Comparison of ENCODE assay signal across 8 cellular contexts in genomic region chr12:64781374-64782029, GRCh38. TPM values are rescaled to one million over a fixed set of nuclear protein-coding genes. Genes with fewer than 3 reads are reported as not detected.
DNase-seq lines count a peak whose midpoint lies in the region; ATAC-seq and TF ChIP-seq lines count a peak whose summit lies in the region.

No MANE protein-coding gene starts in this region.

- H3K9me2 ChIP-seq in HCT116 (ENCODE audit: insufficient read depth): no peaks in the 10 kb centered on the region

- H3K4me3 ChIP-seq in HCT116 (replicated peaks in 1 of 2; ENCODE audit: low read depth in 1 of 2, low read length in 2 of 2) (peak overlapping the region; percentile 57 to 78), heart right ventricle (peak overlapping the region; percentile 33 to 70 (median 64)), rectal smooth muscle tissue (ENCODE audit: low read length) (peak overlapping the region; percentile 61), MG63 (no peak overlapping the region)

- ATAC-seq in HCT116: peak; percentile 60
- ATAC-seq in heart right ventricle: peak in 6 of 8 donors; percentile 9 to 44 (median 18)
- no peak for ATAC-seq in HG03378 (IDR thresholded peaks at IDR 0.05; ENCODE audit: unreplicated experiment)

- H3K9me3 ChIP-seq in HCT116 (ENCODE audit: control insufficient read depth in 1 of 2, insufficient read depth in 1 of 2, low read depth in 1 of 2, low read length in 2 of 2): no peaks in the 10 kb centered on the region
- peaks cover 0 to 5% (median 0%) of the 10 kb centered on the region in 11 donors for H3K9me3 ChIP-seq in heart right ventricle
- peaks cover 2% of the 10 kb centered on the region; the same call in 1 of the 2 replicates for H3K9me3 ChIP-seq in MG63

- peaks cover 12 to 20% of the 10 kb centered on the region in 2 experiments for H3K4me1 ChIP-seq in HCT116 (ENCODE audit: control insufficient read depth in 1 of 2, insufficient read depth in 2 of 2, low read length in 2 of 2)
- peaks cover 0 to 28% (median 17%) of the 10 kb centered on the region in 9 donors for H3K4me1 ChIP-seq in heart right ventricle
- peaks cover 3% of the 10 kb centered on the region for H3K4me1 ChIP-seq in rectal smooth muscle tissue (ENCODE audit: control insufficient read depth, insufficient read depth, low read length)

- H3K9ac ChIP-seq in HCT116 (ENCODE audit: low read length) (peak overlapping the region; percentile 74), rectal smooth muscle tissue (ENCODE audit: low read length) (no peak overlapping the region)

- POLR2A ChIA-PET in HCT116 (lab: Charles Lee): no interaction called here

- H2AFZ ChIP-seq in HCT116 (ENCODE audit: low read depth, low read length, poor library complexity, severe bottlenecking): no peak overlapping the region

- no peaks in the 10 kb centered on the region for H4K20me1 ChIP-seq in HCT116 (ENCODE audit: insufficient read depth)

- peaks cover 52% of the 10 kb centered on the region for H3K79me2 ChIP-seq in HCT116 (ENCODE audit: insufficient read depth, low read length)

- CTCF ChIA-PET in HCT116 (lab: Charles Lee): interaction anchor here (1.5 to 4.3 kb wide), 3 partner anchors 14 to 232 kb away, joined by 3 to 23 read pairs (median 20); no protein-coding TSS in a partner anchor

- H3K27me3 ChIP-seq in HCT116 (ENCODE audit: insufficient read depth, low read length) (no peaks in the 10 kb centered on the region), heart right ventricle (peaks cover 0 to 49% (median 22%) of the 10 kb centered on the region in 7 donors), rectal smooth muscle tissue (ENCODE audit: control insufficient read depth, insufficient read depth, low read length) (no peaks in the 10 kb centered on the region), MG63 (peaks cover 46% of the 10 kb centered on the region)

- TF ChIP-seq RAD21 in HCT116 (IDR thresholded peaks at IDR 0.05; ENCODE audit: low read depth): no peak

- DNase-seq in DMS114 treated with DMSO at 0.1 percent for 48 hours (lab: John Stamatoyannopoulos, UW; ENCODE audit: unreplicated experiment) (peak; percentile 26), HCT116 (ENCODE audit: low read depth, low spot score) (no peak), RPMI8226 (peak; percentile 82), heart right ventricle (no peak), inferior parietal cortex (ENCODE audit: extremely low spot score) (no peak), MG63 (no peak)

- TF ChIP-seq POLR2A in HCT116 (IDR thresholded peaks at IDR 0.05; ENCODE audit: borderline replicate concordance, extremely low read depth, insufficient read depth, insufficient read length): no peak

- no peaks in the 10 kb centered on the region for H3K36me3 ChIP-seq in HCT116 (ENCODE audit: control insufficient read depth in 1 of 2, insufficient read depth in 2 of 2, low read length in 2 of 2)
- H3K36me3 ChIP-seq in heart right ventricle: no peaks in the 10 kb centered on the region
- H3K36me3 ChIP-seq in rectal smooth muscle tissue (ENCODE audit: control insufficient read depth, insufficient read depth, low read length): no peaks in the 10 kb centered on the region
- H3K36me3 ChIP-seq in MG63: no peaks in the 10 kb centered on the region

- peak overlapping the region; percentile 72 for H3K4me2 ChIP-seq in HCT116 (ENCODE audit: low read length)

- BruUV-seq in HCT116 (replicated peaks; lab: Mats Ljungman, UMichigan): no TSS peak

- intact Hi-C loops in HCT116 (cut with micrococcal nuclease) (no loop called here), heart right ventricle (cut with DNase I) (no loop called here)

- RAD21 ChIA-PET in HCT116 (lab: Charles Lee; ENCODE audit: low non-redundant PET in 1 of 2, low total read pairs in 2 of 2, uncharacterized antibody in 2 of 2, unreplicated experiment in 2 of 2): interaction anchor here in 1 of 2 experiments (0.6 kb wide), 1 partner anchor 236 kb away, joined by 3 read pairs; no protein-coding TSS in a partner anchor

- TF ChIP-seq CTCF in HCT116 (IDR thresholded peaks at IDR 0.05 in 2 of 3, conservative IDR thresholded peaks at IDR 0.05 in 1 of 3; ENCODE audit: borderline replicate concordance in 1 of 3, insufficient read depth in 1 of 3, low read depth in 2 of 3, low read length in 2 of 3) (no peak), heart right ventricle (IDR thresholded peaks at IDR 0.05) (no peak)

- H3K27ac ChIP-seq in HCT116 (ENCODE audit: low read depth, low read length): peak overlapping the region; percentile 88
- peak overlapping the region in 4 of 10 donors; percentile 31 to 64 (median 40) for H3K27ac ChIP-seq in heart right ventricle
- H3K27ac ChIP-seq in rectal smooth muscle tissue (ENCODE audit: low read depth, low read length): no peak overlapping the region

- 5 to 8% methylated on average over 26 of the region's 26 CpGs for WGBS in heart right ventricle, 2 donors

TF ChIP-seq in HCT116, 20 proteins besides CTCF, POLR2A, EP300 and RAD21 (continues in another document):
- no peak for TF ChIP-seq CEBPB (IDR thresholded peaks at IDR 0.05; ENCODE audit: low read depth)
- no peak for TF ChIP-seq TCF7L2 (IDR thresholded peaks at IDR 0.05; ENCODE audit: borderline replicate concordance, extremely low read depth, insufficient read depth, insufficient read length)
- TF ChIP-seq, protein P1, sequence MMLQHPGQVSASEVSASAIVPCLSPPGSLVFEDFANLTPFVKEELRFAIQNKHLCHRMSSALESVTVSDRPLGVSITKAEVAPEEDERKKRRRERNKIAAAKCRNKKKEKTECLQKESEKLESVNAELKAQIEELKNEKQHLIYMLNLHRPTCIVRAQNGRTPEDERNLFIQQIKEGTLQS (IDR thresholded peaks at IDR 0.05): no peak
- no peak for TF ChIP-seq SIN3A (IDR thresholded peaks at IDR 0.05; ENCODE audit: low read depth)
- TF ChIP-seq, protein P2, sequence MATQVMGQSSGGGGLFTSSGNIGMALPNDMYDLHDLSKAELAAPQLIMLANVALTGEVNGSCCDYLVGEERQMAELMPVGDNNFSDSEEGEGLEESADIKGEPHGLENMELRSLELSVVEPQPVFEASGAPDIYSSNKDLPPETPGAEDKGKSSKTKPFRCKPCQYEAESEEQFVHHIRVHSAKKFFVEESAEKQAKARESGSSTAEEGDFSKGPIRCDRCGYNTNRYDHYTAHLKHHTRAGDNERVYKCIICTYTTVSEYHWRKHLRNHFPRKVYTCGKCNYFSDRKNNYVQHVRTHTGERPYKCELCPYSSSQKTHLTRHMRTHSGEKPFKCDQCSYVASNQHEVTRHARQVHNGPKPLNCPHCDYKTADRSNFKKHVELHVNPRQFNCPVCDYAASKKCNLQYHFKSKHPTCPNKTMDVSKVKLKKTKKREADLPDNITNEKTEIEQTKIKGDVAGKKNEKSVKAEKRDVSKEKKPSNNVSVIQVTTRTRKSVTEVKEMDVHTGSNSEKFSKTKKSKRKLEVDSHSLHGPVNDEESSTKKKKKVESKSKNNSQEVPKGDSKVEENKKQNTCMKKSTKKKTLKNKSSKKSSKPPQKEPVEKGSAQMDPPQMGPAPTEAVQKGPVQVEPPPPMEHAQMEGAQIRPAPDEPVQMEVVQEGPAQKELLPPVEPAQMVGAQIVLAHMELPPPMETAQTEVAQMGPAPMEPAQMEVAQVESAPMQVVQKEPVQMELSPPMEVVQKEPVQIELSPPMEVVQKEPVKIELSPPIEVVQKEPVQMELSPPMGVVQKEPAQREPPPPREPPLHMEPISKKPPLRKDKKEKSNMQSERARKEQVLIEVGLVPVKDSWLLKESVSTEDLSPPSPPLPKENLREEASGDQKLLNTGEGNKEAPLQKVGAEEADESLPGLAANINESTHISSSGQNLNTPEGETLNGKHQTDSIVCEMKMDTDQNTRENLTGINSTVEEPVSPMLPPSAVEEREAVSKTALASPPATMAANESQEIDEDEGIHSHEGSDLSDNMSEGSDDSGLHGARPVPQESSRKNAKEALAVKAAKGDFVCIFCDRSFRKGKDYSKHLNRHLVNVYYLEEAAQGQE (IDR thresholded peaks at IDR 0.05; ENCODE audit: low read depth): no peak
- no peak for TF ChIP-seq ZNF274 (IDR thresholded peaks at IDR 0.05; ENCODE audit: low read depth, low read length)
- no peak for TF ChIP-seq SP1 (IDR thresholded peaks at IDR 0.05; ENCODE audit: low read depth)
- no peak for TF ChIP-seq SRF (IDR thresholded peaks at IDR 0.05; ENCODE audit: low read depth)
- TF ChIP-seq EZH2phosphoT487 (IDR thresholded peaks at IDR 0.05; ENCODE audit: borderline replicate concordance): no peak
- TF ChIP-seq ELF1 (IDR thresholded peaks at IDR 0.05; ENCODE audit: borderline replicate concordance, low read depth): no peak
- TF ChIP-seq, protein P3, sequence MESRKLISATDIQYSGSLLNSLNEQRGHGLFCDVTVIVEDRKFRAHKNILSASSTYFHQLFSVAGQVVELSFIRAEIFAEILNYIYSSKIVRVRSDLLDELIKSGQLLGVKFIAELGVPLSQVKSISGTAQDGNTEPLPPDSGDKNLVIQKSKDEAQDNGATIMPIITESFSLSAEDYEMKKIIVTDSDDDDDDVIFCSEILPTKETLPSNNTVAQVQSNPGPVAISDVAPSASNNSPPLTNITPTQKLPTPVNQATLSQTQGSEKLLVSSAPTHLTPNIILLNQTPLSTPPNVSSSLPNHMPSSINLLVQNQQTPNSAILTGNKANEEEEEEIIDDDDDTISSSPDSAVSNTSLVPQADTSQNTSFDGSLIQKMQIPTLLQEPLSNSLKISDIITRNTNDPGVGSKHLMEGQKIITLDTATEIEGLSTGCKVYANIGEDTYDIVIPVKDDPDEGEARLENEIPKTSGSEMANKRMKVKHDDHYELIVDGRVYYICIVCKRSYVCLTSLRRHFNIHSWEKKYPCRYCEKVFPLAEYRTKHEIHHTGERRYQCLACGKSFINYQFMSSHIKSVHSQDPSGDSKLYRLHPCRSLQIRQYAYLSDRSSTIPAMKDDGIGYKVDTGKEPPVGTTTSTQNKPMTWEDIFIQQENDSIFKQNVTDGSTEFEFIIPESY (IDR thresholded peaks at IDR 0.05; ENCODE audit: extremely low read depth, insufficient replicate concordance, low read length): no peak
- TF ChIP-seq ZFX (IDR thresholded peaks at IDR 0.05): no peak
- no peak for TF ChIP-seq JUND (IDR thresholded peaks at IDR 0.05)
- TF ChIP-seq POLR2AphosphoS5 (IDR thresholded peaks at IDR 0.05; ENCODE audit: low read depth, low read length): no peak
- TF ChIP-seq CBX3 (IDR thresholded peaks at IDR 0.05; ENCODE audit: low read depth): no peak

RNA-seq across cellular contexts. Expression of gene GNS, which starts 22.3 kb away (rescaled TPM):
- total RNA-seq in HCT116 (2021; ENCODE audit: unreplicated experiment): 45.7 TPM
- polyA plus RNA-seq in HCT116 (2012): 27.1 and 28.1 TPM in 2 replicates
- 100 to 1,000 TPM in 7 of 10 donors, 10 to 100 TPM in 3; 89.1 to 204 (median 102) TPM for total RNA-seq in heart right ventricle
- polyA plus RNA-seq in heart right ventricle: 10 to 100 TPM; 20.4 to 41.4 TPM
- 42.7 and 48.1 TPM in 2 replicates for total RNA-seq in MG63 (2014; rRNA removed; shearing (Covaris generic); ENCODE audit: low replicate concordance)

RNA-seq across cellular contexts. Expression of gene TBC1D30, which starts 42.9 kb away (rescaled TPM):
- 24.1 TPM for total RNA-seq in HCT116 (2021; ENCODE audit: unreplicated experiment)
- polyA plus RNA-seq in HCT116 (2012): 10.9 and 12.5 TPM in 2 replicates
- 1 to 10 TPM in 2 of 10 donors, under 1 TPM in 8; 0.36 to 2.4 (median 0.66) TPM for total RNA-seq in heart right ventricle
- 1 to 10 TPM in 1 of 2 donors, under 1 TPM in 1; 0.51 to 1.2 TPM for polyA plus RNA-seq in heart right ventricle
- 0.20 and 0.30 TPM in 2 replicates for total RNA-seq in MG63 (2014; rRNA removed; shearing (Covaris generic); ENCODE audit: low replicate concordance)

Comparison
In these comparisons a context has a peak if more than half of its experiments do, and no peak if none do; other contexts are left out.
1. DNase-seq: peak in DMS114 treated with DMSO at 0.1 percent for 48 hours (single experiment) and RPMI8226 (single experiment); none in HCT116 (single experiment), heart right ventricle (0 of 2), inferior parietal cortex (single experiment) and MG63 (single experiment).